6 cellular contexts compared by ENCODE assay signal in the genomic region with DNA sequence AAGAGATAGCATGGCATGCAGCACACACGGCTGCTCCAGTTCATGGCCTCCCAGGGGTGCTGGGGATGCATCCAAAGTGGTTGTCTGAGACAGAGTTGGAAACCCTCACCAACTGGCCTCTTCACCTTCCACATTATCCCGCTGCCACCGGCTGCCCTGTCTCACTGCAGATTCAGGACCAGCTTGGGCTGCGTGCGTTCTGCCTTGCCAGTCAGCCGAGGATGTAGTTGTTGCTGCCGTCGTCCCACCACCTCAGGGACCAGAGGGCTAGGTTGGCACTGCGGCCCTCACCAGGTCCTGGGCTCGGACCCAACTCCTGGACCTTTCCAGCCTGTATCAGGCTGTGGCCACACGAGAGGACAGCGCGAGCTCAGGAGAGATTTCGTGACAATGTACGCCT. TPM values are rescaled to one million over a fixed set of nuclear protein-coding genes. Genes with fewer than 3 reads are reported as not detected.
DNase-seq lines count a peak whose midpoint lies in the region; ATAC-seq, FAIRE-seq and TF ChIP-seq lines count a peak whose summit lies in the region.
"Had no signal": no experiment of that assay in that cellular context is flagged by ENCODE, and none has a peak within 500 bp of the region (broad histone marks: within the 10 kb centered on the region; RNA-seq: fewer than 3 reads in every experiment).

No MANE protein-coding gene starts in this region.

- peaks cover 18 to 19% of the 10 kb centered on the region in 2 experiments; a peak in 3 of 4 replicates for H3K36me3 ChIP-seq in GM12878 (ENCODE audit: control insufficient read depth in 2 of 2, insufficient read depth in 2 of 2, low read length in 1 of 2)

- peaks cover 19% of the 10 kb centered on the region for H3K79me2 ChIP-seq in GM12878 (ENCODE audit: control insufficient read depth, insufficient read depth, low read length)

- H3K9ac ChIP-seq in GM12878 (ENCODE audit: control insufficient read depth, insufficient read depth, low read length): no peak overlapping the region

- H3K9me3 ChIP-seq in GM12878 (replicated peaks; ENCODE audit: control insufficient read depth, insufficient read depth, low read length): no peaks in the 10 kb centered on the region

- H3K4me2 ChIP-seq in GM12878 (ENCODE audit: control insufficient read depth, insufficient read depth): no peak overlapping the region

- TF ChIP-seq POLR2A in GM12878 (IDR thresholded peaks at IDR 0.05; ENCODE audit: low read depth, low read length): no peak; the same call in 1 of the 2 replicates

- no peak for ATAC-seq in GM12878
- ATAC-seq: right cardiac atrium had no signal

- DNase-seq in GM12878 (ENCODE audit: low read depth, low spot score): no peak
- no peak for DNase-seq in stimulated activated naive CD4-positive, alpha-beta T cell treated with Interleukin-2 at 50 U/mL for 16 hours (lab: John Stamatoyannopoulos, UW)
- DNase-seq: activated naive CD4-positive, alpha-beta T cell; DMS79 treated with DMSO at 0.1 percent for 48 hours had no signal

- TF ChIP-seq EP300 in GM12878 (IDR thresholded peaks at IDR 0.05; ENCODE audit: borderline replicate concordance in 1 of 2, control insufficient read depth in 1 of 2, low read depth in 2 of 2, low read length in 2 of 2): no peak

- CTCF ChIA-PET in GM12878 (lab: Yijun Ruan, JAX): no interaction called here

- in situ Hi-C loops in GM12878 (cut with MboI): no loop called here

- H4K20me1 ChIP-seq in GM12878 (ENCODE audit: control insufficient read depth, insufficient read depth): no peaks in the 10 kb centered on the region

- SMC1A ChIA-PET in GM12878 (lab: Charles Lee; ENCODE audit: uncharacterized antibody, unreplicated experiment): no interaction called here

- H3K4me1 ChIP-seq in GM12878 (ENCODE audit: control insufficient read depth, insufficient read depth, low read length): peaks cover 24% of the 10 kb centered on the region

- no peak for TF ChIP-seq CTCF in GM12878 (IDR thresholded peaks at IDR 0.05 in 2 of 3, conservative IDR thresholded peaks at IDR 0.05 in 1 of 3; ENCODE audit: control insufficient read depth in 2 of 3, extremely low read depth in 1 of 3, insufficient read depth in 1 of 3, low read depth in 3 of 3, low read length in 3 of 3)

- H3K27ac ChIP-seq in GM12878 (ENCODE audit: control insufficient read depth, insufficient read depth): no peak overlapping the region

- intact Hi-C loops in GM12878 (cut with micrococcal nuclease; ENCODE audit: unreplicated experiment): no loop called here

- FAIRE-seq in GM12878 (lab: Jason Lieb, UNC): no peak

- TF ChIP-seq RAD21 in GM12878 (IDR thresholded peaks at IDR 0.05; ENCODE audit: insufficient read depth, low read depth, low read length): no peak

- POLR2A ChIA-PET in GM12878 (lab: Charles Lee): interaction anchor here (1.8 kb wide), 1 partner anchor 67 kb away, joined by 5 read pairs; no protein-coding TSS in a partner anchor

- BruUV-seq in GM12878 (replicated peaks; lab: Mats Ljungman, UMichigan): no TSS peak

- WGBS in GM12878 (ENCODE audit: insufficient coverage, insufficient replicate concordance, low lambda C conversion rate, missing lambda C conversion rate): 93% methylated on average over 15 of the region's 15 CpGs

- RAD21 ChIA-PET in GM12878 (lab: Charles Lee; ENCODE audit: unreplicated experiment): no interaction called here

- no peak overlapping the region for H3K4me3 ChIP-seq in GM12878

- no peak overlapping the region for H2AFZ ChIP-seq in GM12878 (ENCODE audit: control insufficient read depth, low read depth, low read length)

- no peaks in the 10 kb centered on the region for H3K27me3 ChIP-seq in GM12878 (replicated peaks in 1 of 2; ENCODE audit: control insufficient read depth in 2 of 2, insufficient read depth in 2 of 2, low read length in 1 of 2)

RNA-seq across cellular contexts. Expression of a gene that starts 4.8 kb away (rescaled TPM):
- total RNA-seq in GM12878 (2013; cell fraction: nucleolus; rRNA removed): 10.1 and 10.3 TPM in 2 replicates
- total RNA-seq in GM12878 (2014; rRNA removed): 67.1 and 73.8 TPM in 2 replicates
- total RNA-seq in GM12878 (2014; rRNA removed; fragmentation: Illumina TruSeq; extraction: Trizol): 51.4 and 53.0 TPM in 2 replicates
- total RNA-seq in GM12878 (2021): 80.8 and 88.8 TPM in 2 replicates
- 55.1 TPM for polyA plus RNA-seq in GM12878 (2011; ENCODE audit: low read depth)
- 78.5 and 155 TPM in 2 replicates for polyA plus RNA-seq in GM12878 (2011; rRNA removed)
- polyA plus RNA-seq in GM12878 (2011; cell fraction: cytosol; rRNA removed): 207 and 248 TPM in 2 replicates
- polyA plus RNA-seq in GM12878 (2011; cell fraction: nucleus; rRNA removed): 114 and 156 TPM in 2 replicates
- 109 and 142 TPM in 2 replicates for polyA plus RNA-seq in GM12878 (2012)
- polyA plus RNA-seq in GM12878 (2014; fragmentation: Illumina TruSeq; extraction: Trizol): 42.7 and 83.0 TPM in 2 replicates
- polyA plus RNA-seq in GM12878 (2014; fragmentation: Nextera tagmentation; extraction: Ambion mirVana): 10 to 100 TPM; 10.8 to 42.5 TPM
- polyA plus RNA-seq in GM12878 (2014; rRNA removed): 141 and 142 TPM in 2 replicates
- polyA plus RNA-seq in GM12878 (2016; fragmentation: Nextera tagmentation; extraction: Ambion mirVana): 100 to 1,000 TPM; 128 to 134 TPM
- polyA minus RNA-seq in GM12878 (2011; rRNA and poly(A)+ RNA removed): 57.2 and 93.1 TPM in 2 replicates
- polyA minus RNA-seq in GM12878 (2011; cell fraction: cytosol; rRNA and poly(A)+ RNA removed): 17.9 and 31.4 TPM in 2 replicates
- polyA minus RNA-seq in GM12878 (2011; cell fraction: nucleus; rRNA and poly(A)+ RNA removed): 11.7 and 13.8 TPM in 2 replicates

RNA-seq across cellular contexts. Expression of a gene that starts 5.0 kb away (rescaled TPM):
- 14.4 and 14.8 TPM in 2 replicates for total RNA-seq in GM12878 (2013; cell fraction: nucleolus; rRNA removed)
- total RNA-seq in GM12878 (2014; rRNA removed) (5.2 and 5.6 TPM in 2 replicates), GM12878 (2014; rRNA removed; fragmentation: Illumina TruSeq; extraction: Trizol) (2.7 and 3.5 TPM in 2 replicates), GM12878 (2021) (7.8 and 8.9 TPM in 2 replicates)
- polyA plus RNA-seq in GM12878 (2011; ENCODE audit: low read depth): 1.8 TPM
- polyA plus RNA-seq in GM12878 (2011; rRNA removed) (1.5 and 3.2 TPM in 2 replicates), GM12878 (2014; fragmentation: Illumina TruSeq; extraction: Trizol) (0.90 and 2.2 TPM in 2 replicates), GM12878 (2014; fragmentation: Nextera tagmentation; extraction: Ambion mirVana) (under 1 TPM; 0.68 to 0.85 TPM), GM12878 (2014; rRNA removed) (4.3 TPM in 2 replicates), GM12878 (2016; fragmentation: Nextera tagmentation; extraction: Ambion mirVana) (1 to 10 TPM; 2.1 to 3.8 TPM)
- 3.5 and 3.8 TPM in 2 replicates for polyA plus RNA-seq in GM12878 (2011; cell fraction: cytosol; rRNA removed)
- polyA plus RNA-seq in GM12878 (2011; cell fraction: nucleus; rRNA removed): 7.7 and 7.9 TPM in 2 replicates
- 2.5 and 2.6 TPM in 2 replicates for polyA plus RNA-seq in GM12878 (2012)
- polyA minus RNA-seq in GM12878 (2011; rRNA and poly(A)+ RNA removed): 7.0 and 18.5 TPM in 2 replicates
- 1.7 and 4.5 TPM in 2 replicates for polyA minus RNA-seq in GM12878 (2011; cell fraction: cytosol; rRNA and poly(A)+ RNA removed)
- 13.9 and 18.6 TPM in 2 replicates for polyA minus RNA-seq in GM12878 (2011; cell fraction: nucleus; rRNA and poly(A)+ RNA removed)

RNA-seq across cellular contexts. Expression of a gene that starts 20.4 kb away (rescaled TPM):
- 0.32 and 1.2 TPM in 2 replicates for total RNA-seq in GM12878 (2013; cell fraction: nucleolus; rRNA removed)
- total RNA-seq in GM12878 (2014; rRNA removed): 0.05 and 0.11 TPM in 2 replicates
- total RNA-seq in GM12878 (2014; rRNA removed; fragmentation: Illumina TruSeq; extraction: Trizol): 0.09 TPM in 1 of 2 replicates, not detected in the other
- 0.13 and 0.19 TPM in 2 replicates for total RNA-seq in GM12878 (2021)
- polyA plus RNA-seq in GM12878 (2011; ENCODE audit: low read depth): 0.16 TPM
- 0.26 and 0.27 TPM in 2 replicates for polyA plus RNA-seq in GM12878 (2011; rRNA removed)
- 0.18 and 0.63 TPM in 2 replicates for polyA plus RNA-seq in GM12878 (2011; cell fraction: cytosol; rRNA removed)
- 0.34 and 1.1 TPM in 2 replicates for polyA plus RNA-seq in GM12878 (2011; cell fraction: nucleus; rRNA removed)
- 0.11 and 0.22 TPM in 2 replicates for polyA plus RNA-seq in GM12878 (2012)
- polyA plus RNA-seq in GM12878 (2014; fragmentation: Illumina TruSeq; extraction: Trizol): 0.13 and 0.22 TPM in 2 replicates
- under 1 TPM in 1 of 2 experiments, not detected in 1; 0.03 TPM for polyA plus RNA-seq in GM12878 (2014; fragmentation: Nextera tagmentation; extraction: Ambion mirVana)
- polyA plus RNA-seq in GM12878 (2014; rRNA removed): 0.17 and 0.22 TPM in 2 replicates
- under 1 TPM; 0.09 to 0.32 TPM for polyA plus RNA-seq in GM12878 (2016; fragmentation: Nextera tagmentation; extraction: Ambion mirVana)
- 0.15 and 0.29 TPM in 2 replicates for polyA minus RNA-seq in GM12878 (2011; rRNA and poly(A)+ RNA removed)
- polyA minus RNA-seq in GM12878 (2011; cell fraction: cytosol; rRNA and poly(A)+ RNA removed): not detected in 2 replicates
- 0.12 TPM in 1 of 2 replicates, not detected in the other for polyA minus RNA-seq in GM12878 (2011; cell fraction: nucleus; rRNA and poly(A)+ RNA removed)
- total RNA-seq: glomerular endothelial cell had no signal

RNA-seq across cellular contexts. Expression of a gene that starts 27.8 kb away (rescaled TPM):
- total RNA-seq in GM12878 (2013; cell fraction: nucleolus; rRNA removed): 76.9 and 77.1 TPM in 2 replicates
- 10.4 and 13.4 TPM in 2 replicates for total RNA-seq in GM12878 (2014; rRNA removed)
- 7.7 and 8.8 TPM in 2 replicates for total RNA-seq in GM12878 (2014; rRNA removed; fragmentation: Illumina TruSeq; extraction: Trizol)
- 23.5 and 26.0 TPM in 2 replicates for total RNA-seq in GM12878 (2021)
- 5.7 TPM for polyA plus RNA-seq in GM12878 (2011; ENCODE audit: low read depth)
- 3.9 and 8.7 TPM in 2 replicates for polyA plus RNA-seq in GM12878 (2011; rRNA removed)
- 9.1 and 11.6 TPM in 2 replicates for polyA plus RNA-seq in GM12878 (2011; cell fraction: cytosol; rRNA removed)
- polyA plus RNA-seq in GM12878 (2011; cell fraction: nucleus; rRNA removed): 40.5 and 46.0 TPM in 2 replicates
- 12.4 and 13.5 TPM in 2 replicates for polyA plus RNA-seq in GM12878 (2012)
- polyA plus RNA-seq in GM12878 (2014; fragmentation: Illumina TruSeq; extraction: Trizol): 3.7 and 8.1 TPM in 2 replicates
- 1 to 10 TPM in 1 of 2 experiments, under 1 TPM in 1; 0.87 to 1.4 TPM for polyA plus RNA-seq in GM12878 (2014; fragmentation: Nextera tagmentation; extraction: Ambion mirVana)
- 16.3 and 18.1 TPM in 2 replicates for polyA plus RNA-seq in GM12878 (2014; rRNA removed)
- polyA plus RNA-seq in GM12878 (2016; fragmentation: Nextera tagmentation; extraction: Ambion mirVana): 10 to 100 TPM in 1 of 2 experiments, 1 to 10 TPM in 1; 10.0 to 10.8 TPM
- 18.4 and 36.0 TPM in 2 replicates for polyA minus RNA-seq in GM12878 (2011; rRNA and poly(A)+ RNA removed)
- polyA minus RNA-seq in GM12878 (2011; cell fraction: cytosol; rRNA and poly(A)+ RNA removed): 6.4 and 14.2 TPM in 2 replicates
- 13.7 and 25.4 TPM in 2 replicates for polyA minus RNA-seq in GM12878 (2011; cell fraction: nucleus; rRNA and poly(A)+ RNA removed)

RNA-seq across cellular contexts. Expression of a gene that starts 36.5 kb away (rescaled TPM):
- 17.2 and 19.9 TPM in 2 replicates for total RNA-seq in GM12878 (2013; cell fraction: nucleolus; rRNA removed)
- total RNA-seq in GM12878 (2014; rRNA removed) (22.9 and 26.0 TPM in 2 replicates), GM12878 (2014; rRNA removed; fragmentation: Illumina TruSeq; extraction: Trizol) (17.8 and 18.2 TPM in 2 replicates), GM12878 (2021) (22.9 and 25.7 TPM in 2 replicates)
- 11.0 TPM for polyA plus RNA-seq in GM12878 (2011; ENCODE audit: low read depth)
- polyA plus RNA-seq in GM12878 (2011; rRNA removed) (28.4 and 29.5 TPM in 2 replicates), GM12878 (2014; fragmentation: Illumina TruSeq; extraction: Trizol) (18.3 and 20.8 TPM in 2 replicates), GM12878 (2014; fragmentation: Nextera tagmentation; extraction: Ambion mirVana) (10 to 100 TPM in 1 of 2 experiments, 1 to 10 TPM in 1; 5.8 to 11.2 TPM), GM12878 (2014; rRNA removed) (22.2 and 23.6 TPM in 2 replicates), GM12878 (2016; fragmentation: Nextera tagmentation; extraction: Ambion mirVana) (10 to 100 TPM; 29.2 to 31.3 TPM)
- polyA plus RNA-seq in GM12878 (2011; cell fraction: cytosol; rRNA removed): 19.3 and 20.9 TPM in 2 replicates
- polyA plus RNA-seq in GM12878 (2011; cell fraction: nucleus; rRNA removed): 16.1 and 17.5 TPM in 2 replicates
- 13.8 and 14.7 TPM in 2 replicates for polyA plus RNA-seq in GM12878 (2012)
- polyA minus RNA-seq in GM12878 (2011; rRNA and poly(A)+ RNA removed): 14.7 and 17.3 TPM in 2 replicates
- 4.0 and 5.6 TPM in 2 replicates for polyA minus RNA-seq in GM12878 (2011; cell fraction: cytosol; rRNA and poly(A)+ RNA removed)
- polyA minus RNA-seq in GM12878 (2011; cell fraction: nucleus; rRNA and poly(A)+ RNA removed): 5.7 and 11.4 TPM in 2 replicates
